Comparison of ENCODE assay signal across 16 cellular contexts in genomic region chr16:77759821-77760220, GRCh38. TPM values are rescaled to one million over a fixed set of nuclear protein-coding genes. Genes with fewer than 3 reads are reported as not detected.
"Had no signal": no experiment of that assay in that cellular context is flagged by ENCODE, and none has a peak within 500 bp of the region (broad histone marks: within the 10 kb centered on the region; RNA-seq: fewer than 3 reads in every experiment).

No MANE protein-coding gene starts in this region.

- H3K27me3 ChIP-seq: sigmoid colon had no signal

- H3K9me3 ChIP-seq: sigmoid colon had no signal

- ATAC-seq: effector memory CD8-positive, alpha-beta T cell; left lobe of liver; WTC11 had no signal

- H3K36me3 Mint-ChIP-seq: WTC11 had no signal

- H3K27ac ChIP-seq: sigmoid colon had no signal

- H3K9me3 Mint-ChIP-seq: activated CD4-positive, alpha-beta T cell treated with anti-CD3 and anti-CD28 coated beads, Interleukin-2, amount 10 ng/mL, durations not matched to agents 24 days and 14 days; effector memory CD8-positive, alpha-beta T cell; nephron had no signal

- H3K4me3 Mint-ChIP-seq: activated CD4-positive, alpha-beta T cell treated with anti-CD3 and anti-CD28 coated beads, Interleukin-2, amount 10 ng/mL, durations not matched to agents 24 days and 14 days; effector memory CD8-positive, alpha-beta T cell; nephron; WTC11 had no signal

- H3K4me1 Mint-ChIP-seq: activated CD4-positive, alpha-beta T cell treated with anti-CD3 and anti-CD28 coated beads, Interleukin-2, amount 10 ng/mL, durations not matched to agents 24 days and 14 days; WTC11 had no signal

- H3K27ac Mint-ChIP-seq: activated CD4-positive, alpha-beta T cell treated with anti-CD3 and anti-CD28 coated beads, Interleukin-2, amount 10 ng/mL, durations not matched to agents 24 days and 14 days; effector memory CD8-positive, alpha-beta T cell; nephron; WTC11 had no signal

- H3K36me3 ChIP-seq: sigmoid colon had no signal

- H3K27me3 Mint-ChIP-seq: activated CD4-positive, alpha-beta T cell treated with anti-CD3 and anti-CD28 coated beads, Interleukin-2, amount 10 ng/mL, durations not matched to agents 24 days and 14 days had no signal

- H3K4me3 ChIP-seq: sigmoid colon had no signal

- DNase-seq: activated CD4-positive, alpha-beta T cell treated with anti-CD3 and anti-CD28 coated beads, Interleukin-2, amount 10 ng/mL, durations not matched to agents 24 days and 14 days; activated CD8-positive, alpha-beta memory T cell treated with anti-CD3 and anti-CD28 coated beads for 24 hours; activated naive CD4-positive, alpha-beta T cell treated with Interleukin-2 at 50 U/mL for 16 hours; caudate nucleus; effector memory CD8-positive, alpha-beta T cell; erythroblast; foreskin melanocyte; head of caudate nucleus; mammary epithelial cell; sigmoid colon; stimulated activated naive CD4-positive, alpha-beta T cell; T-helper 1 cell had no signal

RNA-seq across cellular contexts. Expression of gene VAT1L, which starts 28.5 kb away (rescaled TPM):
- total RNA-seq: activated CD4-positive, alpha-beta T cell treated with anti-CD3 and anti-CD28 coated beads, Interleukin-2, amount 10 ng/mL, durations not matched to agents 24 days and 14 days; mammary epithelial cell; osteocyte had no signal
- polyA plus RNA-seq: mammary epithelial cell had no signal
